In genomic region chr15:66496951-66497501, GRCh38 we compare ENCODE assay signal across 8 cellular contexts. TPM values are rescaled to one million over a fixed set of nuclear protein-coding genes. Genes with fewer than 3 reads are reported as not detected.
A peak's percentile ranks its signal among the peaks of the same experiment; 100 is the strongest.
DNase-seq lines count a peak whose midpoint lies in the region; ATAC-seq, FAIRE-seq and TF ChIP-seq lines count a peak whose summit lies in the region.

No MANE protein-coding gene starts in this region.

- CTCF ChIA-PET in A673 (lab: Charles Lee), result interaction anchor here (2.4 kb wide), 1 partner anchor 110 kb away, joined by 24 read pairs; the partner anchor contains the start of gene MAP2K1
- CTCF ChIA-PET in GM12878 (lab: Yijun Ruan, JAX), result interaction anchor here (0.5 to 5.2 kb wide), 27 partner anchors 10 to 581 kb away, joined by 3 to 103 read pairs (median 5); partner anchors contain the start of genes DIS3L and MAP2K1

- RAD21 ChIA-PET in GM12878 (lab: Charles Lee; ENCODE audit: unreplicated experiment), result interaction anchor here (0.9 to 3.2 kb wide), 16 partner anchors 11 to 365 kb away, joined by 3 to 65 read pairs (median 4); partner anchors contain the start of genes DIS3L and MAP2K1

- SMC1A ChIA-PET in GM12878 (lab: Charles Lee; ENCODE audit: uncharacterized antibody, unreplicated experiment), result interaction anchor here (0.6 to 6.2 kb wide), 15 partner anchors 22 to 238 kb away, joined by 3 to 51 read pairs (median 5); partner anchors contain the start of gene MAP2K1

- TF ChIP-seq RAD21 in GM12878 (IDR thresholded peaks at IDR 0.05; ENCODE audit: insufficient read depth, low read depth, low read length), result no peak
- no peak for TF ChIP-seq RAD21 in liver (IDR thresholded peaks at IDR 0.05)

- in situ Hi-C loops in GM12878 (cut with MboI), result no loop called here

- no TSS peak for BruUV-seq in A673 (replicated peaks; lab: Mats Ljungman, UMichigan)
- no TSS peak for BruUV-seq in GM12878 (replicated peaks; lab: Mats Ljungman, UMichigan)

- H3K9ac ChIP-seq in Karpas-422 (ENCODE audit: low read length) (peak overlapping the region; percentile 91), GM12878 (ENCODE audit: control insufficient read depth, insufficient read depth, low read length) (peak overlapping the region; percentile 85), liver (ENCODE audit: low read depth in 1 of 2, low read length in 2 of 2) (peak overlapping the region; percentile 41 to 90)

- peak overlapping the region; percentile 74 for H3K4me2 ChIP-seq in Karpas-422 (ENCODE audit: low read depth, low read length, poor library complexity, severe bottlenecking)
- peak overlapping the region; percentile 85 for H3K4me2 ChIP-seq in GM12878 (ENCODE audit: control insufficient read depth, insufficient read depth)

- H3K36me3 ChIP-seq in A673 (ENCODE audit: insufficient read depth, low read length, poor library complexity, severe bottlenecking) (peaks cover 65% of the 10 kb centered on the region), Karpas-422 (ENCODE audit: insufficient read depth, low read length) (peaks cover 53% of the 10 kb centered on the region), GM12878 (ENCODE audit: control insufficient read depth in 2 of 2, insufficient read depth in 2 of 2, low read length in 1 of 2) (peaks cover 7 to 36% of the 10 kb centered on the region in 2 experiments), liver (ENCODE audit: control insufficient read depth in 4 of 4, insufficient read depth in 3 of 4, low read depth in 1 of 4, low read length in 3 of 4) (peaks cover 9 to 58% (median 46%) of the 10 kb centered on the region in 4 donors), thymus (ENCODE audit: control insufficient read depth, insufficient read depth) (peaks cover 37% of the 10 kb centered on the region)

- H3K79me2 ChIP-seq in Karpas-422 (ENCODE audit: low read length), result peaks cover 33% of the 10 kb centered on the region
- H3K79me2 ChIP-seq in GM12878 (ENCODE audit: control insufficient read depth, insufficient read depth, low read length), result peaks cover 34% of the 10 kb centered on the region

- FAIRE-seq in GM12878 (lab: Jason Lieb, UNC), result no peak

- H2AFZ ChIP-seq in Karpas-422 (ENCODE audit: low read length) (no peak overlapping the region), GM12878 (ENCODE audit: control insufficient read depth, low read depth, low read length) (peak overlapping the region; percentile 61)

- TF ChIP-seq POLR2A in GM12878 (IDR thresholded peaks at IDR 0.05; ENCODE audit: low read depth, low read length), result no peak

- H3K9me2 ChIP-seq in Karpas-422 (replicated peaks; ENCODE audit: insufficient read depth, low read length), result no peaks in the 10 kb centered on the region

- POLR2A ChIA-PET in A673 (lab: Charles Lee; ENCODE audit: low non-redundant PET), result interaction anchor here (0.6 kb wide), 1 partner anchor 160 kb away, joined by 10 read pairs; no protein-coding TSS in a partner anchor
- POLR2A ChIA-PET in GM12878 (lab: Charles Lee), result interaction anchor here (1.2 to 4.0 kb wide), 4 partner anchors 9 to 110 kb away, joined by 3 to 26 read pairs (median 8); partner anchors contain the start of gene MAP2K1

- H3K4me3 ChIP-seq in A673 (ENCODE audit: low read depth, low read length, poor library complexity, severe bottlenecking) (peak overlapping the region; percentile 75), Karpas-422 (ENCODE audit: low read length) (peak overlapping the region; percentile 95), GM12878 (peak overlapping the region; percentile 87), liver (ENCODE audit: low read depth in 1 of 3, low read length in 3 of 3) (peak overlapping the region; percentile 74 to 95 (median 85)), thymus (ENCODE audit: low read length) (peak overlapping the region; percentile 85)

- TF ChIP-seq CTCF in A673 (conservative IDR thresholded peaks at IDR 0.05; ENCODE audit: low read depth, low read length) (no peak), GM12878 (IDR thresholded peaks at IDR 0.05 in 2 of 3, conservative IDR thresholded peaks at IDR 0.05 in 1 of 3; ENCODE audit: control insufficient read depth in 2 of 3, extremely low read depth in 1 of 3, insufficient read depth in 1 of 3, low read depth in 3 of 3, low read length in 3 of 3) (no peak), liver (IDR thresholded peaks at IDR 0.05; ENCODE audit: low read depth, low read length, missing input control) (no peak)

- peak overlapping the region; percentile 83 for H3K27ac ChIP-seq in A673 (ENCODE audit: low read depth, low read length, poor library complexity, severe bottlenecking)
- H3K27ac ChIP-seq in Karpas-422 (ENCODE audit: low read length), result peak overlapping the region; percentile 66
- peak overlapping the region; percentile 80 for H3K27ac ChIP-seq in GM12878 (ENCODE audit: control insufficient read depth, insufficient read depth)
- peak overlapping the region; percentile 78 to 92 for H3K27ac ChIP-seq in liver (ENCODE audit: low read depth in 1 of 2, low read length in 2 of 2)
- H3K27ac ChIP-seq in thymus (ENCODE audit: low read depth), result peak overlapping the region; percentile 94

- peaks cover 10% of the 10 kb centered on the region for H3K4me1 ChIP-seq in A673 (ENCODE audit: insufficient read depth, low read length, poor library complexity, severe bottlenecking)
- peaks cover 27% of the 10 kb centered on the region for H3K4me1 ChIP-seq in Karpas-422 (ENCODE audit: low read length)
- peaks cover 4% of the 10 kb centered on the region; the same call in 1 of the 2 replicates for H3K4me1 ChIP-seq in GM12878 (ENCODE audit: control insufficient read depth, insufficient read depth, low read length)
- peaks cover 3 to 47% (median 38%) of the 10 kb centered on the region in 4 donors for H3K4me1 ChIP-seq in liver (ENCODE audit: control insufficient read depth in 4 of 4, insufficient read depth in 4 of 4, low read length in 3 of 4)
- peaks cover 4% of the 10 kb centered on the region for H3K4me1 ChIP-seq in thymus (ENCODE audit: control insufficient read depth, insufficient read depth, low read length)

- intact Hi-C loops in A673 (cut with micrococcal nuclease; ENCODE audit: unreplicated experiment) (loop anchor here (2.0 to 5.0 kb wide), 3 partner anchors 110 to 245 kb away; partner anchors contain the start of genes MAP2K1, MEGF11 and TIPIN), GM12878 (cut with micrococcal nuclease; ENCODE audit: unreplicated experiment) (loop anchor here (1.0 to 5.0 kb wide), 3 partner anchors 111 to 205 kb away; partner anchors contain the start of genes DIS3L, MAP2K1 and TIPIN)

- H4K20me1 ChIP-seq in Karpas-422 (ENCODE audit: insufficient read depth, low read depth, low read length) (peaks cover 19% of the 10 kb centered on the region), GM12878 (ENCODE audit: control insufficient read depth, insufficient read depth) (peaks cover 3% of the 10 kb centered on the region; the same call in 1 of the 2 replicates)

- H3K27me3 ChIP-seq in A673 (replicated peaks; ENCODE audit: insufficient read depth, low read depth, low read length, poor library complexity) (no peaks in the 10 kb centered on the region), Karpas-422 (ENCODE audit: low read length) (no peaks in the 10 kb centered on the region), GM12878 (replicated peaks in 1 of 2; ENCODE audit: control insufficient read depth in 2 of 2, insufficient read depth in 2 of 2, low read length in 1 of 2) (no peaks in the 10 kb centered on the region), liver (ENCODE audit: control insufficient read depth in 4 of 4, insufficient read depth in 4 of 4, low read length in 3 of 4) (no peaks in the 10 kb centered on the region), thymus (ENCODE audit: control insufficient read depth, insufficient read depth) (no peaks in the 10 kb centered on the region)

- H3K9me3 ChIP-seq in A673 (ENCODE audit: low read depth, low read length, poor library complexity, severe bottlenecking), result no peaks in the 10 kb centered on the region
- H3K9me3 ChIP-seq in Karpas-422 (ENCODE audit: low read length), result no peaks in the 10 kb centered on the region
- H3K9me3 ChIP-seq in GM12878 (replicated peaks; ENCODE audit: control insufficient read depth, insufficient read depth, low read length), result no peaks in the 10 kb centered on the region
- H3K9me3 ChIP-seq in liver (ENCODE audit: control insufficient read depth in 4 of 4, low read length in 3 of 4), result no peaks in the 10 kb centered on the region
- H3K9me3 ChIP-seq in thymus (ENCODE audit: control insufficient read depth), result no peaks in the 10 kb centered on the region

- ATAC-seq in GM18519 (IDR thresholded peaks at IDR 0.05; ENCODE audit: low FRiP score, unreplicated experiment) (peak; percentile 5), GM12878 (peak; percentile 20)

- no peak for TF ChIP-seq EP300 in GM12878 (IDR thresholded peaks at IDR 0.05; ENCODE audit: borderline replicate concordance in 1 of 2, control insufficient read depth in 1 of 2, low read depth in 2 of 2, low read length in 2 of 2)

- DNase-seq in A673 (ENCODE audit: low spot score) (no peak), Karpas-422 (peak; percentile 70), GM12878 (ENCODE audit: low read depth, low spot score) (no peak), iPS-NIHi11 (ENCODE audit: low spot score) (no peak), amniotic stem cell (lab: John Stamatoyannopoulos, UW) (no peak)

- WGBS in GM12878 (ENCODE audit: insufficient coverage, insufficient replicate concordance, low lambda C conversion rate, missing lambda C conversion rate), result 25% methylated on average over 16 of the region's 17 CpGs
- 15% methylated on average over 17 of the region's 17 CpGs for WGBS in liver
- WGBS in thymus, result 21% methylated on average over 17 of the region's 17 CpGs

RNA-seq across cellular contexts. Expression of gene SNAPC5, which starts 0.5 kb away (rescaled TPM):
- 28.9 and 35.2 TPM in 2 replicates for total RNA-seq in A673 (2021)
- 20.2 and 33.0 TPM in 2 replicates for total RNA-seq in Karpas-422 (2014; rRNA removed; shearing (Covaris generic); ENCODE audit: low replicate concordance)
- total RNA-seq in GM12878 (2013; cell fraction: nucleolus; rRNA removed), result 11.5 and 13.8 TPM in 2 replicates
- total RNA-seq in GM12878 (2014; rRNA removed), result 18.0 and 29.3 TPM in 2 replicates
- 32.2 and 32.8 TPM in 2 replicates for total RNA-seq in GM12878 (2014; rRNA removed; fragmentation: Illumina TruSeq; extraction: Trizol)
- total RNA-seq in GM12878 (2021), result 16.7 and 18.2 TPM in 2 replicates
- 16.8 TPM for polyA plus RNA-seq in GM12878 (2011; ENCODE audit: low read depth)
- 14.4 TPM in 2 replicates for polyA plus RNA-seq in GM12878 (2011; rRNA removed)
- polyA plus RNA-seq in GM12878 (2011; cell fraction: cytosol; rRNA removed), result 9.3 and 16.3 TPM in 2 replicates
- 7.3 and 9.6 TPM in 2 replicates for polyA plus RNA-seq in GM12878 (2011; cell fraction: nucleus; rRNA removed)
- 12.8 and 14.5 TPM in 2 replicates for polyA plus RNA-seq in GM12878 (2012)
- polyA plus RNA-seq in GM12878 (2014; fragmentation: Illumina TruSeq; extraction: Trizol), result 43.7 and 49.2 TPM in 2 replicates
- 10 to 100 TPM; 53.0 to 53.5 TPM for polyA plus RNA-seq in GM12878 (2014; fragmentation: Nextera tagmentation; extraction: Ambion mirVana)
- polyA plus RNA-seq in GM12878 (2014; rRNA removed), result 18.3 and 26.6 TPM in 2 replicates
- polyA plus RNA-seq in GM12878 (2016; fragmentation: Nextera tagmentation; extraction: Ambion mirVana), result 10 to 100 TPM; 41.6 to 44.4 TPM
- 3.8 and 10.5 TPM in 2 replicates for polyA minus RNA-seq in GM12878 (2011; rRNA and poly(A)+ RNA removed)
- 3.1 and 5.3 TPM in 2 replicates for polyA minus RNA-seq in GM12878 (2011; cell fraction: cytosol; rRNA and poly(A)+ RNA removed)
- polyA minus RNA-seq in GM12878 (2011; cell fraction: nucleus; rRNA and poly(A)+ RNA removed), result 2.5 and 5.8 TPM in 2 replicates
- total RNA-seq in liver, result 10 to 100 TPM; 11.3 to 21.4 TPM
- polyA plus RNA-seq in liver, result 10 to 100 TPM; 22.7 to 24.9 TPM
- 39.9 TPM for polyA plus RNA-seq in thymus

RNA-seq across cellular contexts. Expression of gene RPL4, which starts 7.6 kb away (rescaled TPM):
- total RNA-seq in A673 (2021) (2,773 and 2,830 TPM in 2 replicates), GM12878 (2014; rRNA removed) (4,310 and 5,924 TPM in 2 replicates), GM12878 (2014; rRNA removed; fragmentation: Illumina TruSeq; extraction: Trizol) (5,024 and 5,340 TPM in 2 replicates), GM12878 (2021) (4,258 and 4,437 TPM in 2 replicates), liver (1,000 to 10,000 TPM; 1,530 to 1,638 TPM)
- total RNA-seq in Karpas-422 (2014; rRNA removed; shearing (Covaris generic); ENCODE audit: low replicate concordance), result 5,548 and 5,820 TPM in 2 replicates
- total RNA-seq in GM12878 (2013; cell fraction: nucleolus; rRNA removed), result 788 and 946 TPM in 2 replicates
- polyA plus RNA-seq in GM12878 (2011; ENCODE audit: low read depth), result 3,705 TPM
- polyA plus RNA-seq in GM12878 (2011; rRNA removed) (4,164 and 5,095 TPM in 2 replicates), GM12878 (2014; fragmentation: Illumina TruSeq; extraction: Trizol) (8,511 and 8,888 TPM in 2 replicates), GM12878 (2014; fragmentation: Nextera tagmentation; extraction: Ambion mirVana) (1,000 to 10,000 TPM; 3,668 to 5,406 TPM), GM12878 (2014; rRNA removed) (6,137 and 6,404 TPM in 2 replicates), GM12878 (2016; fragmentation: Nextera tagmentation; extraction: Ambion mirVana) (1,000 to 10,000 TPM; 2,004 to 2,043 TPM), liver (1,000 to 10,000 TPM in 1 of 2 donors, 100 to 1,000 TPM in 1; 323 to 1,351 TPM), thymus (2,770 TPM)
- 5,374 and 6,615 TPM in 2 replicates for polyA plus RNA-seq in GM12878 (2011; cell fraction: cytosol; rRNA removed)
- 1,647 and 2,081 TPM in 2 replicates for polyA plus RNA-seq in GM12878 (2011; cell fraction: nucleus; rRNA removed)
- polyA plus RNA-seq in GM12878 (2012), result 4,404 and 6,661 TPM in 2 replicates
- polyA minus RNA-seq in GM12878 (2011; rRNA and poly(A)+ RNA removed), result 3,455 and 4,890 TPM in 2 replicates
- polyA minus RNA-seq in GM12878 (2011; cell fraction: cytosol; rRNA and poly(A)+ RNA removed), result 899 and 991 TPM in 2 replicates
- polyA minus RNA-seq in GM12878 (2011; cell fraction: nucleus; rRNA and poly(A)+ RNA removed), result 374 and 504 TPM in 2 replicates

RNA-seq across cellular contexts. Expression of gene ZWILCH, which starts 8.1 kb away (rescaled TPM):
- total RNA-seq in A673 (2021), result 32.4 and 36.3 TPM in 2 replicates
- 7.4 and 20.8 TPM in 2 replicates for total RNA-seq in Karpas-422 (2014; rRNA removed; shearing (Covaris generic); ENCODE audit: low replicate concordance)
- 18.2 and 19.5 TPM in 2 replicates for total RNA-seq in GM12878 (2013; cell fraction: nucleolus; rRNA removed)
- 19.7 and 24.6 TPM in 2 replicates for total RNA-seq in GM12878 (2014; rRNA removed)
- 30.2 and 31.3 TPM in 2 replicates for total RNA-seq in GM12878 (2014; rRNA removed; fragmentation: Illumina TruSeq; extraction: Trizol)
- 24.8 and 28.0 TPM in 2 replicates for total RNA-seq in GM12878 (2021)
- 7.0 TPM for polyA plus RNA-seq in GM12878 (2011; ENCODE audit: low read depth)
- 30.0 and 50.0 TPM in 2 replicates for polyA plus RNA-seq in GM12878 (2011; rRNA removed)
- polyA plus RNA-seq in GM12878 (2011; cell fraction: cytosol; rRNA removed), result 8.4 and 8.6 TPM in 2 replicates
- 14.0 and 16.8 TPM in 2 replicates for polyA plus RNA-seq in GM12878 (2011; cell fraction: nucleus; rRNA removed)
- polyA plus RNA-seq in GM12878 (2012), result 9.1 and 10.0 TPM in 2 replicates
- 33.6 and 38.4 TPM in 2 replicates for polyA plus RNA-seq in GM12878 (2014; fragmentation: Illumina TruSeq; extraction: Trizol)
- 10 to 100 TPM; 34.4 to 51.6 TPM for polyA plus RNA-seq in GM12878 (2014; fragmentation: Nextera tagmentation; extraction: Ambion mirVana)
- 13.1 and 15.6 TPM in 2 replicates for polyA plus RNA-seq in GM12878 (2014; rRNA removed)
- 10 to 100 TPM; 69.3 to 73.9 TPM for polyA plus RNA-seq in GM12878 (2016; fragmentation: Nextera tagmentation; extraction: Ambion mirVana)
- polyA minus RNA-seq in GM12878 (2011; rRNA and poly(A)+ RNA removed), result 18.9 and 34.4 TPM in 2 replicates
- polyA minus RNA-seq in GM12878 (2011; cell fraction: cytosol; rRNA and poly(A)+ RNA removed), result 9.9 and 12.8 TPM in 2 replicates
- 6.0 and 8.2 TPM in 2 replicates for polyA minus RNA-seq in GM12878 (2011; cell fraction: nucleus; rRNA and poly(A)+ RNA removed)
- total RNA-seq in liver, result 10 to 100 TPM in 1 of 2 donors, 1 to 10 TPM in 1; 3.5 to 11.3 TPM
- polyA plus RNA-seq in liver, result 1 to 10 TPM; 1.5 to 2.3 TPM
- polyA plus RNA-seq in thymus, result 7.6 TPM
